ENCODE assay signal across 7 cellular contexts in genomic region chr14:77320238-77320935, GRCh38. TPM values are rescaled to one million over a fixed set of nuclear protein-coding genes. Genes with fewer than 3 reads are reported as not detected.
DNase-seq lines count a peak whose midpoint lies in the region; ATAC-seq and TF ChIP-seq lines count a peak whose summit lies in the region.

Gene POMT2, minus strand, starts transcription at chr14:77320883. Its CDS starts 202 bp downstream, at chr14:77320681.

- H2AFZ ChIP-seq in hepatocyte = peak within 1 kb of the TSS; percentile 92

- DNase-seq in NCI-H187 treated with DMSO at 0.1 percent for 48 hours (lab: John Stamatoyannopoulos, UW) (peak; percentile 46), T1000 (lab: John Stamatoyannopoulos, UW) (peak; percentile 90), astrocyte of the hippocampus (ENCODE audit: low read depth, low spot score) (peak; percentile 96), hepatocyte (ENCODE audit: low spot score) (peak; percentile 96), retinal pigment epithelial cell (ENCODE audit: low read depth) (peak; percentile 55)

- H3K9me2 ChIP-seq in hepatocyte (replicated peaks; ENCODE audit: insufficient read depth) = no peaks in the 10 kb centered on the region

- peak within 1 kb of the TSS; percentile 80 for H3K4me3 ChIP-seq in hepatocyte
- H3K4me3 ChIP-seq in retinal pigment epithelial cell (ENCODE audit: low read length) = peak within 1 kb of the TSS; percentile 84

- peak within 1 kb of the TSS; percentile 84 for H3K4me2 ChIP-seq in hepatocyte

- peak within 1 kb of the TSS; percentile 97 for H3K27ac ChIP-seq in hepatocyte

- no peaks in the 10 kb centered on the region for H3K9me3 ChIP-seq in hepatocyte (ENCODE audit: low read depth)

- ATAC-seq in GM18505 (IDR thresholded peaks at IDR 0.05; ENCODE audit: unreplicated experiment) = peak; percentile 68
- peak; percentile 52 for ATAC-seq in HG02943 (IDR thresholded peaks at IDR 0.05; ENCODE audit: low read depth, unreplicated experiment)

- H3K36me3 ChIP-seq in hepatocyte (replicated peaks; ENCODE audit: insufficient read depth, low read depth) = no peaks in the 10 kb centered on the region

- no peaks in the 10 kb centered on the region for H3K27me3 ChIP-seq in hepatocyte

- WGBS in hepatocyte (ENCODE audit: low lambda C conversion rate, missing lambda C conversion rate) = 1% methylated on average over 46 of the region's 69 CpGs

- peaks cover 47% of the 10 kb centered on the region for H3K79me2 ChIP-seq in hepatocyte

- peaks cover 22% of the 10 kb centered on the region for H3K4me1 ChIP-seq in hepatocyte (ENCODE audit: insufficient read depth)

- TF ChIP-seq POLR2A in GM18505 (IDR thresholded peaks at IDR 0.05; ENCODE audit: borderline replicate concordance, extremely low read depth, insufficient read depth, insufficient read length) = no peak

- TF ChIP-seq CTCF in hepatocyte (IDR thresholded peaks at IDR 0.05; ENCODE audit: poor library complexity) (peak; percentile 37), retinal pigment epithelial cell (conservative IDR thresholded peaks at IDR 0.05; ENCODE audit: low read depth, low read length) (peak; percentile 31)

- no peaks in the 10 kb centered on the region for H4K20me1 ChIP-seq in hepatocyte (ENCODE audit: insufficient read depth, poor library complexity, severe bottlenecking)

RNA-seq across cellular contexts. Expression of gene POMT2, which starts in this region (rescaled TPM):
- total RNA-seq in hepatocyte = 13.7 and 21.1 TPM in 2 replicates
- polyA plus RNA-seq in hepatocyte = 28.7 and 39.3 TPM in 2 replicates

Comparison
In these comparisons a context has a peak if more than half of its experiments do, and no peak if none do; other contexts are left out.
1. Peak in every context shown above with its lines: DNase-seq, ATAC-seq, H3K4me3 ChIP-seq and H3K27ac ChIP-seq.
2. DNase-seq: peak in every context shown above with its lines; median percentile 96 in astrocyte of the hippocampus; 96 in hepatocyte; 90 in T1000; 55 in retinal pigment epithelial cell; 46 in NCI-H187 treated with DMSO at 0.1 percent for 48 hours.